Comparison of ENCODE assay signal across 8 cellular contexts in genomic region chr9:21558627-21559401, GRCh38.
DNase-seq lines count a peak whose midpoint lies in the region; ATAC-seq and TF ChIP-seq lines count a peak whose summit lies in the region.

No MANE protein-coding gene starts in this region.

- no peaks in the 10 kb centered on the region for H3K9me3 ChIP-seq in mucosa of rectum (ENCODE audit: control insufficient read depth in 2 of 2, low read length in 2 of 2)

- H3K4me1 Mint-ChIP-seq in chondrocyte (ENCODE audit: low read depth): peaks cover 12% of the 10 kb centered on the region

- H3K27me3 Mint-ChIP-seq in chondrocyte (ENCODE audit: low read depth): peaks cover 57% of the 10 kb centered on the region

- peak overlapping the region; percentile 67 for H3K4me3 Mint-ChIP-seq in chondrocyte (ENCODE audit: unreplicated experiment)

- H3K27ac Mint-ChIP-seq in chondrocyte (ENCODE audit: unreplicated experiment): no peak overlapping the region

- no peak overlapping the region for H3K9ac ChIP-seq in mucosa of rectum (ENCODE audit: low read depth in 1 of 2, low read length in 2 of 2)

- no peak overlapping the region for H3K27ac ChIP-seq in mucosa of rectum (ENCODE audit: low read depth in 2 of 2, low read length in 2 of 2)

- H3K4me3 ChIP-seq in AG10803 (ENCODE audit: low read length) (peak overlapping the region; percentile 76), mucosa of rectum (ENCODE audit: low read length in 2 of 2) (peak overlapping the region; percentile 45 to 59)

- TF ChIP-seq CTCF in AG10803 (conservative IDR thresholded peaks at IDR 0.05; ENCODE audit: low read length): no peak
- no peak for TF ChIP-seq CTCF in chondrocyte (IDR thresholded peaks at IDR 0.05)

- DNase-seq in AG10803 (ENCODE audit: low read depth) (no peak), M059J (ENCODE audit: low read depth) (peak; percentile 63), chondrocyte (ENCODE audit: low spot score) (no peak)
- DNase-seq in activated CD4-positive, CD25-positive, alpha-beta regulatory T cell treated with anti-CD3 and anti-CD28 coated beads, Interleukin-2, amount 50 U/mL, for 72 hours: no peak

- H3K36me3 Mint-ChIP-seq in chondrocyte (ENCODE audit: low read depth): peaks cover 3% of the 10 kb centered on the region

- H3K27me3 ChIP-seq in mucosa of rectum (ENCODE audit: control insufficient read depth in 2 of 2, insufficient read depth in 2 of 2, low read length in 2 of 2): peaks cover 34 to 46% of the 10 kb centered on the region in 2 donors

- no peaks in the 10 kb centered on the region for H3K9me3 Mint-ChIP-seq in chondrocyte (ENCODE audit: low read depth)

- H3K4me1 ChIP-seq in mucosa of rectum (ENCODE audit: control insufficient read depth in 2 of 2, insufficient read depth in 2 of 2, low read length in 2 of 2): peaks cover 6 to 8% of the 10 kb centered on the region in 2 donors

- H3K36me3 ChIP-seq in mucosa of rectum (ENCODE audit: control insufficient read depth in 2 of 2, insufficient read depth in 2 of 2, low read length in 2 of 2): no peaks in the 10 kb centered on the region

- ATAC-seq in GM19324 (IDR thresholded peaks at IDR 0.05; ENCODE audit: low FRiP score, unreplicated experiment) (peak; percentile 34), GM19455 (IDR thresholded peaks at IDR 0.05; ENCODE audit: unreplicated experiment) (no peak), HG02981 (IDR thresholded peaks at IDR 0.05; ENCODE audit: unreplicated experiment) (no peak)
